ENCODE assay signal across 22 cellular contexts in the genomic region with DNA sequence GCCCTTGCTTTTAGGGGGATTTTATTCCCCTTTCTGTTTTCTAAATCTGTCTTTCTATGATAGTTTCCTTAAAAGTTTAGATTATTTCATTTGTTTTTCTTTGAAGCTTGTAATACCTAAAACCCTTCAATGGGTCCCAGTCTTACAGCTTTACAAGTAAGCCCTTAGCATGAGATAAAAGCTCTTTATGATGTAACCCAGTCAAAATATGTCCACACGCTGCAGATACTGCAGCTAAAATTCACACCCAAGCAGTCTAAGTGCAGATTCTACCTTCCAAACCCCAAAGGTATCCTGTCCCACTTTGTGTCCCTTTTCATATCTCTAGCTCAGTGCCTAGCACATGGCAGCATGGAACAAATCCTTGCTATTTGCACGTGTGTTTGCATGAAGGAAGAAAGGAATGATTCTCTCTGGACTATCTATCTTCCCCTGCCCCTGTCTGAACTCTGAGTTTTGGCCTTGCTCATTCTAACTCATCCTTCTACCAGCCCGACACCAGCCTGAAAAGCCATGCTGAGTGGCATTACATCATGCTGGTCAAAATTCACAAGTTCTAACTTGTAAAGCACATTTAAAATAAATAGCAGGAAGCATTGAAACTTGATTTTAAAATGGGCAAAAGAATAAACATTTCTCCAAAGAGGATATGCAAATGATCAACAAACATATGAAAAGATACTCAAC.
"Had no signal": no experiment of that assay in that cellular context is flagged by ENCODE, and none has a peak within 500 bp of the region (broad histone marks: within the 10 kb centered on the region; RNA-seq: fewer than 3 reads in every experiment).

No MANE protein-coding gene starts in this region.

- H3K27me3 ChIP-seq: gastroesophageal sphincter, heart right ventricle, left lung, transverse colon had no signal

- H3K36me3 ChIP-seq: gastroesophageal sphincter, heart right ventricle, left lung, thoracic aorta, transverse colon had no signal

- ATAC-seq: gastroesophageal sphincter; heart right ventricle; left cardiac atrium; left lung; naive thymus-derived CD8-positive, alpha-beta T cell; psoas muscle; right cardiac atrium; stimulated activated naive B cell treated with anti-CD40 and anti-IgM and Interleukin-4, amounts not matched to agents 10 μg/mL and 1 μg/mL and 100 μg/mL, for 72 hours had no signal

- DNase-seq: dermis blood vessel endothelial cell; effector memory CD4-positive, alpha-beta T cell; foreskin fibroblast; heart right ventricle; hippocampal formation; left cardiac atrium; left lung; mesenchymal stem cell; naive thymus-derived CD8-positive, alpha-beta T cell; nephron progenitor cell; nucleus accumbens; psoas muscle; right cardiac atrium; stimulated activated CD4-positive, alpha-beta T cell treated with anti-CD3 and anti-CD28 coated beads, Interleukin-15, amount 100 ng/mL, for 24 hours; stimulated activated CD4-positive, alpha-beta T cell treated with anti-CD3 and anti-CD28 coated beads, Interleukin-2, amount 100 ng/mL, for 48 hours; stimulated activated naive B cell treated with anti-CD40 and anti-IgM and Interleukin-4, amounts not matched to agents 10 μg/mL and 1 μg/mL and 100 μg/mL, for 72 hours; transverse colon had no signal

- H3K27ac Mint-ChIP-seq: naive thymus-derived CD8-positive, alpha-beta T cell; nephron progenitor cell; stimulated activated naive B cell treated with anti-CD40 and anti-IgM and Interleukin-4, amounts not matched to agents 10 μg/mL and 1 μg/mL and 100 μg/mL, for 72 hours; stimulated activated naive CD8-positive, alpha-beta T cell treated with anti-CD3 and anti-CD28 coated beads, Interleukin-15, Interleukin-2, amounts not matched to agents 100 ng/mL and 50 ng/mL, for 24 hours had no signal

- H3K4me3 Mint-ChIP-seq: naive thymus-derived CD8-positive, alpha-beta T cell; nephron progenitor cell; stimulated activated naive B cell treated with anti-CD40 and anti-IgM and Interleukin-4, amounts not matched to agents 10 μg/mL and 1 μg/mL and 100 μg/mL, for 72 hours; stimulated activated naive CD8-positive, alpha-beta T cell treated with anti-CD3 and anti-CD28 coated beads, Interleukin-15, Interleukin-2, amounts not matched to agents 100 ng/mL and 50 ng/mL, for 24 hours had no signal

- H3K4me3 ChIP-seq: coronary artery, gastroesophageal sphincter, heart right ventricle, left lung, psoas muscle, skin epidermis, thoracic aorta, transverse colon had no signal

- H3K9me3 ChIP-seq: thoracic aorta had no signal

- H3K36me3 Mint-ChIP-seq: stimulated activated naive B cell treated with anti-CD40 and anti-IgM and Interleukin-4, amounts not matched to agents 10 μg/mL and 1 μg/mL and 100 μg/mL, for 72 hours had no signal

- H3K27ac ChIP-seq: coronary artery, gastroesophageal sphincter, heart right ventricle, left lung, psoas muscle, skin epidermis, thoracic aorta, transverse colon had no signal

- H3K4me1 ChIP-seq: gastroesophageal sphincter, heart right ventricle, left lung, psoas muscle, transverse colon had no signal

- H3K4me1 Mint-ChIP-seq: naive thymus-derived CD8-positive, alpha-beta T cell; stimulated activated naive B cell treated with anti-CD40 and anti-IgM and Interleukin-4, amounts not matched to agents 10 μg/mL and 1 μg/mL and 100 μg/mL, for 72 hours had no signal
